In genomic region chr4:145501051-145501660, GRCh38 we compare ENCODE assay signal across 13 cellular contexts. TPM values are rescaled to one million over a fixed set of nuclear protein-coding genes. Genes with fewer than 3 reads are reported as not detected.
DNase-seq lines count a peak whose midpoint lies in the region; ATAC-seq, FAIRE-seq and TF ChIP-seq lines count a peak whose summit lies in the region.
"Had no signal": no experiment of that assay in that cellular context is flagged by ENCODE, and none has a peak within 500 bp of the region (broad histone marks: within the 10 kb centered on the region; RNA-seq: fewer than 3 reads in every experiment).

No MANE protein-coding gene starts in this region.

- CTCF ChIA-PET in HepG2 (lab: Yijun Ruan, JAX; ENCODE audit: low intra/inter-chr PET ratio, low total read pairs): no interaction called here

- POLR2A ChIA-PET in HepG2 (lab: Yijun Ruan, JAX): no interaction called here

- ATAC-seq in GM19455 (IDR thresholded peaks at IDR 0.05; ENCODE audit: unreplicated experiment) (peak; percentile 47), HG03039 (IDR thresholded peaks at IDR 0.05; ENCODE audit: unreplicated experiment) (peak; percentile 47), HepG2 (no peak), left lobe of liver (no peak)

- no peaks in the 10 kb centered on the region for H3K27me3 ChIP-seq in HepG2 (ENCODE audit: control insufficient read depth in 1 of 2, insufficient read depth in 2 of 2, low read length in 2 of 2)
- H3K27me3 ChIP-seq: vagina had no signal

- peak; percentile 51 for DNase-seq in GM12864 (ENCODE audit: low read depth)
- peak; percentile 95 to 99 for DNase-seq in dermis microvascular lymphatic vessel endothelial cell (ENCODE audit: low read depth in 2 of 2)
- DNase-seq in activated CD8-positive, alpha-beta memory T cell treated with anti-CD3 and anti-CD28 coated beads, Interleukin-2, amount 50 U/mL, for 48 hours: no peak
- no peak for DNase-seq in HepG2 (ENCODE audit: low spot score)
- no peak for DNase-seq in left lobe of liver (ENCODE audit: low spot score)
- DNase-seq in stimulated activated CD4-positive, alpha-beta T cell treated with anti-CD3 and anti-CD28 coated beads, Interleukin-15, amount 100 ng/mL, for 24 hours: no peak
- DNase-seq: HCEC 1CT, Karpas-422, NCI-H774, T-helper 1 cell had no signal

- TF ChIP-seq CTCF in GM12864 (IDR thresholded peaks at IDR 0.05; ENCODE audit: low read depth, low read length, missing control alignments) (no peak), HepG2 (CRISPR knock-in tag; IDR thresholded peaks at IDR 0.05) (no peak)

- H3K4me1 ChIP-seq in HepG2 (ENCODE audit: insufficient read depth, low read length): peaks cover 29% of the 10 kb centered on the region

- H3K4me3 ChIP-seq in GM12864 (ENCODE audit: low read depth, low read length): no peak overlapping the region; the same call in 1 of the 2 replicates
- H3K4me3 ChIP-seq in HepG2 (replicated peaks in 1 of 3; ENCODE audit: insufficient read depth in 1 of 3, low read depth in 2 of 3, low read length in 3 of 3): no peak overlapping the region
- H3K4me3 ChIP-seq: vagina had no signal

- no peak for TF ChIP-seq POLR2A in HepG2 (IDR thresholded peaks at IDR 0.05; ENCODE audit: insufficient read depth in 1 of 2, low read depth in 2 of 2, low read length in 2 of 2)

- TF ChIP-seq EP300 in HepG2 (IDR thresholded peaks at IDR 0.05; ENCODE audit: low read depth in 2 of 2, low read length in 2 of 2) (no peak), HepG2 (CRISPR knock-in tag; IDR thresholded peaks at IDR 0.05; ENCODE audit: borderline replicate concordance) (no peak)

- no peak overlapping the region for H2AFZ ChIP-seq in HepG2 (ENCODE audit: low read length)

- in situ Hi-C loops in HepG2 (cut with HindIII; ENCODE audit: extremely low pct_ligation_motif_present, low pct_unique_long_range_greater_than_20kb): no loop called here

- no peaks in the 10 kb centered on the region for H3K9me3 ChIP-seq in HepG2 (ENCODE audit: low read length)
- H3K9me3 ChIP-seq: vagina had no signal

- H3K4me2 ChIP-seq in HepG2 (ENCODE audit: low read depth, low read length): no peak overlapping the region

- no peaks in the 10 kb centered on the region for H3K36me3 ChIP-seq in HepG2 (replicated peaks in 1 of 2; ENCODE audit: control insufficient read depth in 1 of 2, insufficient read depth in 2 of 2, low read length in 2 of 2)
- H3K36me3 ChIP-seq: vagina had no signal

- H3K27ac ChIP-seq in HepG2 (ENCODE audit: extremely low read length, insufficient read depth, low read length): no peak overlapping the region

- H4K20me1 ChIP-seq in HepG2 (ENCODE audit: insufficient read depth, low read length): no peaks in the 10 kb centered on the region

- H3K79me2 ChIP-seq in HepG2 (ENCODE audit: insufficient read depth, low read length): peaks cover 7% of the 10 kb centered on the region

- H3K9ac ChIP-seq in HepG2 (ENCODE audit: insufficient read depth, low read depth, low read length): no peak overlapping the region

- TF ChIP-seq RAD21 in HepG2 (CRISPR knock-in tag; IDR thresholded peaks at IDR 0.05): no peak

- 100% methylated on average over 3 of the region's 3 CpGs for WGBS in HepG2 (ENCODE audit: low lambda C conversion rate)

- FAIRE-seq in HepG2 (lab: Jason Lieb, UNC): no peak

- intact Hi-C loops in HepG2 (cut with micrococcal nuclease; ENCODE audit: unreplicated experiment): no loop called here

- no TSS peak for BruUV-seq in HepG2 (replicated peaks; lab: Mats Ljungman, UMichigan)

TF ChIP-seq in HepG2, 621 proteins besides CTCF, POLR2A, EP300 and RAD21 (continues in another document):
- TF ChIP-seq FOXM1 (CRISPR knock-in tag; IDR thresholded peaks at IDR 0.05) (no peak), AGO2 (optimal IDR thresholded peaks at IDR 0.05; ENCODE audit: low read depth, low read length) (no peak), ZNF317 (CRISPR knock-in tag; IDR thresholded peaks at IDR 0.05) (no peak), STAG1 (CRISPR knock-in tag; IDR thresholded peaks at IDR 0.05) (no peak), GABPB1 (CRISPR knock-in tag; IDR thresholded peaks at IDR 0.05) (no peak), DRAP1 (CRISPR knock-in tag; IDR thresholded peaks at IDR 0.05) (no peak), ZMYM3 (CRISPR knock-in tag; IDR thresholded peaks at IDR 0.05) (no peak), ATF7 (IDR thresholded peaks at IDR 0.05) (no peak), ATF7 (CRISPR knock-in tag; IDR thresholded peaks at IDR 0.05) (no peak), ZNF646 (CRISPR knock-in tag; IDR thresholded peaks at IDR 0.05) (no peak), ZNF773 (CRISPR knock-in tag; IDR thresholded peaks at IDR 0.05; ENCODE audit: borderline replicate concordance) (no peak), ZNF24 (IDR thresholded peaks at IDR 0.05) (no peak), CHD4 (IDR thresholded peaks at IDR 0.05; ENCODE audit: borderline replicate concordance, low read length) (no peak), TEAD3 (CRISPR knock-in tag; optimal IDR thresholded peaks at IDR 0.05; ENCODE audit: borderline replicate concordance) (no peak), ZNF431 (CRISPR knock-in tag; IDR thresholded peaks at IDR 0.05; ENCODE audit: borderline replicate concordance, low read depth) (no peak)

RNA-seq across cellular contexts. Expression of gene SMAD1, which starts 19.5 kb away (rescaled TPM):
- total RNA-seq in dermis microvascular lymphatic vessel endothelial cell: 68.4 and 78.8 TPM in 2 replicates
- total RNA-seq in HepG2 (2016; rRNA removed; fragmentation: Illumina TruSeq; extraction: Trizol): 12.7 and 14.0 TPM in 2 replicates
- 15.1 and 19.1 TPM in 2 replicates for total RNA-seq in HepG2 (2016; cell fraction: cytosol; rRNA removed; fragmentation: Illumina TruSeq; extraction: Trizol; ENCODE audit: low read depth)
- 12.3 and 13.8 TPM in 2 replicates for total RNA-seq in HepG2 (2016; cell fraction: insoluble cytoplasmic fraction; rRNA removed; fragmentation: Illumina TruSeq; extraction: Trizol)
- 9.1 and 10.3 TPM in 2 replicates for total RNA-seq in HepG2 (2016; cell fraction: membrane; rRNA removed; fragmentation: Illumina TruSeq; extraction: Trizol)
- total RNA-seq in HepG2 (2016; cell fraction: nucleus; rRNA removed; fragmentation: Illumina TruSeq; extraction: Trizol): 14.5 and 15.4 TPM in 2 replicates
- polyA plus RNA-seq in HepG2 (2011; rRNA removed): 11.8 and 16.6 TPM in 2 replicates
- 10.9 and 13.7 TPM in 2 replicates for polyA plus RNA-seq in HepG2 (2011; cell fraction: cytosol; rRNA removed)
- 7.6 and 7.8 TPM in 2 replicates for polyA plus RNA-seq in HepG2 (2011; cell fraction: nucleus; rRNA removed)
- 6.8 and 7.9 TPM in 2 replicates for polyA plus RNA-seq in HepG2 (2012)
- 1.1 and 1.3 TPM in 2 replicates for polyA plus RNA-seq in HepG2 (2016; cell fraction: cytosol; fragmentation: Illumina TruSeq; extraction: Trizol; ENCODE audit: low read depth)
- polyA plus RNA-seq in HepG2 (2016; cell fraction: insoluble cytoplasmic fraction; fragmentation: Illumina TruSeq; extraction: Trizol; ENCODE audit: low read depth): 13.0 and 14.5 TPM in 2 replicates
- 3.0 and 4.1 TPM in 2 replicates for polyA plus RNA-seq in HepG2 (2016; cell fraction: membrane; fragmentation: Illumina TruSeq; extraction: Trizol; ENCODE audit: low read depth)
- 7.4 and 7.8 TPM in 2 replicates for polyA plus RNA-seq in HepG2 (2016; cell fraction: nucleus; fragmentation: Illumina TruSeq; extraction: Trizol; ENCODE audit: insufficient read depth, low read depth)
- polyA minus RNA-seq in HepG2 (2011; rRNA and poly(A)+ RNA removed; ENCODE audit: low replicate concordance): 19.7 and 28.1 TPM in 2 replicates
- 8.4 and 8.6 TPM in 2 replicates for polyA minus RNA-seq in HepG2 (2011; cell fraction: cytosol; rRNA and poly(A)+ RNA removed)
- 29.1 and 30.5 TPM in 2 replicates for polyA minus RNA-seq in HepG2 (2011; cell fraction: nucleus; rRNA and poly(A)+ RNA removed)
- 15.3 TPM for total RNA-seq in left lobe of liver

Comparison
In these comparisons a context has a peak if more than half of its experiments do, and no peak if none do; other contexts are left out.
1. DNase-seq: peak in GM12864 (single experiment) and dermis microvascular lymphatic vessel endothelial cell (2 of 2); none in activated CD8-positive, alpha-beta memory T cell treated with anti-CD3 and anti-CD28 coated beads, Interleukin-2, amount 50 U/mL, for 48 hours (single experiment), HepG2 (single experiment), left lobe of liver (single experiment) and stimulated activated CD4-positive, alpha-beta T cell treated with anti-CD3 and anti-CD28 coated beads, Interleukin-15, amount 100 ng/mL, for 24 hours (single experiment).
2. ATAC-seq: peak in GM19455 (single experiment) and HG03039 (single experiment); none in HepG2 (single experiment) and left lobe of liver (single experiment).